Comparison of ENCODE assay signal across 21 cellular contexts in genomic region chr1:21046132-21046531, GRCh38.
"Had no signal": no experiment of that assay in that cellular context is flagged by ENCODE, and none has a peak within 500 bp of the region (broad histone marks: within the 10 kb centered on the region; RNA-seq: fewer than 3 reads in every experiment).

No MANE protein-coding gene starts in this region.

- H3K27me3 ChIP-seq: dorsolateral prefrontal cortex, heart right ventricle, sigmoid colon had no signal

- H3K9me3 ChIP-seq: heart right ventricle, left ventricle myocardium inferior, lower lobe of right lung, sigmoid colon had no signal

- H3K27me3 Mint-ChIP-seq: memory B cell had no signal

- H3K36me3 ChIP-seq: lower lobe of right lung had no signal

- FAIRE-seq: endometrium, frontal cortex, keratinocyte, small intestine had no signal

- H3K9me3 Mint-ChIP-seq: immature natural killer cell, memory B cell, mesothelial cell of epicardium had no signal

- H3K27ac ChIP-seq: dorsolateral prefrontal cortex, heart right ventricle, left ventricle myocardium inferior, lower lobe of right lung, sigmoid colon had no signal

- DNase-seq: cortex of kidney; dorsolateral prefrontal cortex; effector memory CD4-positive, alpha-beta T cell; heart right ventricle; hypothalamus; immature natural killer cell; left ventricle myocardium inferior; lower lobe of right lung; posterior cingulate gyrus; sigmoid colon; small intestine; stimulated activated CD4-positive, alpha-beta T cell treated with anti-CD3 and anti-CD28 coated beads, Interleukin-2, amount 100 ng/mL, for 48 hours; stimulated activated naive CD4-positive, alpha-beta T cell treated with Interleukin-2 at 50 U/mL for 16 hours; trophoblast cell had no signal

- H3K4me3 ChIP-seq: dorsolateral prefrontal cortex, heart right ventricle, left ventricle myocardium inferior, lower lobe of right lung, sigmoid colon had no signal

- H3K4me3 Mint-ChIP-seq: immature natural killer cell, memory B cell, mesothelial cell of epicardium, nephron had no signal

- H3K27ac Mint-ChIP-seq: immature natural killer cell had no signal

- ATAC-seq: esophagus mucosa, heart right ventricle, lower lobe of right lung had no signal
